In the genomic region with DNA sequence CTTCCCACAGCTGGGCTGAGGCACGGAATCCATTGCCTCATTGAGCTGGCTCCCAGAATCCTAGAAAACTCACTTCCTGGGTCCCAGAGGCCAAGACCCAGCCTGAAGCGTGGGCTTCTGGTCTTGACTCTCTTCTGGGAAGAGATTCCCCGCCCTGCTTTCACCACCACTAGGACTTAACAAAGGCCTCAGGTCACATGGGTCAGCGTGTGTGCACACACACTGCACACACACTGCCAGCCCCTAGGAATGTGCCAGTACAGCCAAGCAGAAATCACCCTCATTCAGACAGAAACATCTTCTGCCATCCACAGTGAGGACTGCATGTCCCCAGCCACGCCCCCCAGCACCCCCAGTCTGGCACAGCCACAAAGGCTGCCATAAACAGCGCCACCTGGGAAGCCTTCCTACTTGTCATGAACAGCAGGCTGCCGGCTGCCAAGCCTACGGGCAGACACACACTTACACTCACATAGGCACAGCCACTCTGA, we compare ENCODE assay signal across 8 cellular contexts.
DNase-seq lines count a peak whose midpoint lies in the region; ATAC-seq and TF ChIP-seq lines count a peak whose summit lies in the region.

No MANE protein-coding gene starts in this region.

- H3K4me1 Mint-ChIP-seq in activated T-helper 17 cell treated with anti-CD3 and anti-CD28 coated beads, Interleukin-2, amount 50 U/mL, for 72 hours = no peaks in the 10 kb centered on the region

- H3K9me3 Mint-ChIP-seq in activated T-helper 17 cell treated with anti-CD3 and anti-CD28 coated beads, Interleukin-2, amount 50 U/mL, for 72 hours = no peaks in the 10 kb centered on the region

- no peak overlapping the region for H3K4me3 Mint-ChIP-seq in activated T-helper 17 cell treated with anti-CD3 and anti-CD28 coated beads, Interleukin-2, amount 50 U/mL, for 72 hours

- TF ChIP-seq CTCF in RWPE1 (conservative IDR thresholded peaks at IDR 0.05; ENCODE audit: low read depth) (no peak), foreskin fibroblast (IDR thresholded peaks at IDR 0.05; ENCODE audit: low read depth, low read length) (peak; percentile 32), omental fat pad (IDR thresholded peaks at IDR 0.05) (no peak)

- peak; percentile 47 for DNase-seq in DMS79 (lab: John Stamatoyannopoulos, UW)
- no peak for DNase-seq in RWPE1 (ENCODE audit: low spot score)
- DNase-seq in foreskin fibroblast = peak; percentile 71 to 88
- DNase-seq in omental fat pad (ENCODE audit: low spot score) = peak; percentile 33
- no peak for DNase-seq in activated naive CD4-positive, alpha-beta T cell treated with Interleukin-2 at 50 U/mL for 16 hours

- peak overlapping the region; percentile 51 for H3K27ac ChIP-seq in RWPE1

- H3K36me3 Mint-ChIP-seq in activated T-helper 17 cell treated with anti-CD3 and anti-CD28 coated beads, Interleukin-2, amount 50 U/mL, for 72 hours (ENCODE audit: low read depth) = no peaks in the 10 kb centered on the region

- no peak overlapping the region for H3K4me3 ChIP-seq in foreskin fibroblast (ENCODE audit: low read depth in 1 of 2, low read length in 2 of 2)

- H3K27me3 Mint-ChIP-seq in activated T-helper 17 cell treated with anti-CD3 and anti-CD28 coated beads, Interleukin-2, amount 50 U/mL, for 72 hours = peaks cover 12% of the 10 kb centered on the region

- no peak overlapping the region for H3K27ac Mint-ChIP-seq in activated T-helper 17 cell treated with anti-CD3 and anti-CD28 coated beads, Interleukin-2, amount 50 U/mL, for 72 hours

- CTCF ChIA-PET in RWPE1 (lab: Yijun Ruan, JAX) = no interaction called here

- peak; percentile 66 for ATAC-seq in omental fat pad (ENCODE audit: low FRiP score)
- no peak for ATAC-seq in GM18870 (IDR thresholded peaks at IDR 0.05; ENCODE audit: unreplicated experiment)
- no peak for ATAC-seq in activated T-helper 17 cell treated with anti-CD3 and anti-CD28 coated beads, Interleukin-2, amount 50 U/mL, for 72 hours (replicated peaks)
- no peak for ATAC-seq in HG03159 (IDR thresholded peaks at IDR 0.05; ENCODE audit: unreplicated experiment)

- POLR2A ChIA-PET in RWPE1 (lab: Yijun Ruan, JAX; ENCODE audit: low non-redundant PET) = no interaction called here

Comparison
In these comparisons a context has a peak if more than half of its experiments do, and no peak if none do; other contexts are left out.
1. DNase-seq: peak in DMS79 (single experiment), foreskin fibroblast (2 of 2) and omental fat pad (single experiment); none in RWPE1 (single experiment) and activated naive CD4-positive, alpha-beta T cell treated with Interleukin-2 at 50 U/mL for 16 hours (single experiment).